Comparison of ENCODE assay signal across 20 cellular contexts in genomic region chr2:23513881-23514793, GRCh38.
DNase-seq lines count a peak whose midpoint lies in the region; ATAC-seq and TF ChIP-seq lines count a peak whose summit lies in the region.
"Had no signal": no experiment of that assay in that cellular context is flagged by ENCODE, and none has a peak within 500 bp of the region (broad histone marks: within the 10 kb centered on the region; RNA-seq: fewer than 3 reads in every experiment).

No MANE protein-coding gene starts in this region.

- H3K27ac ChIP-seq in sigmoid colon, result peak overlapping the region; percentile 69 to 85 (median 80)
- H3K27ac ChIP-seq: cardiac muscle cell, SJCRH30 had no signal

- H3K36me3 ChIP-seq in sigmoid colon, result no peaks in the 10 kb centered on the region
- H3K36me3 ChIP-seq: cardiac muscle cell had no signal

- no peak for TF ChIP-seq CTCF in sigmoid colon (IDR thresholded peaks at IDR 0.05)

- 46 to 57% methylated on average over 10 of the region's 10 CpGs for WGBS in sigmoid colon, 2 donors

- DNase-seq in M059J (ENCODE audit: low read depth) (peak; percentile 5), amniotic epithelial cell (ENCODE audit: low read depth) (peak; percentile 64), iris pigment epithelial cell (ENCODE audit: low read depth) (peak; percentile 37), sigmoid colon (peak; percentile 86), DMS53 (lab: John Stamatoyannopoulos, UW) (no peak), dedifferentiated amniotic fluid mesenchymal stem cell (ENCODE audit: extremely low spot score) (no peak)
- DNase-seq: activated B cell treated with CpG ODN at 0.5 μM for 24 hours; activated naive CD8-positive, alpha-beta T cell treated with anti-CD3 and anti-CD28 coated beads, Interleukin-2, amount 10 ng/mL, durations not matched to agents 7 days and 5 days; activated T-cell treated with anti-CD3 and anti-CD28 coated beads, Interleukin-2, amount 50 U/mL, for 72 hours; CD8-positive, alpha-beta memory T cell; effector CD8-positive, alpha-beta T cell; H7; IMR-90; NCI-H2081; NCI-H526; SJCRH30; stimulated activated CD4-positive, alpha-beta T cell treated with anti-CD3 and anti-CD28 coated beads, Interleukin-2, amount 100 ng/mL, for 48 hours had no signal

- H3K4me3 ChIP-seq in sigmoid colon, result peak overlapping the region; percentile 15 to 35 (median 28)
- H3K4me3 ChIP-seq: cardiac muscle cell, SJCRH30 had no signal

- peak; percentile 74 to 94 (median 77) for TF ChIP-seq EP300 in sigmoid colon (IDR thresholded peaks at IDR 0.05)

- peaks cover 0 to 51% (median 30%) of the 10 kb centered on the region in 4 donors for H3K4me1 ChIP-seq in sigmoid colon

- no peaks in the 10 kb centered on the region for H3K9me3 ChIP-seq in sigmoid colon
- H3K9me3 ChIP-seq: SJCRH30 had no signal

- ATAC-seq in GM21447 (IDR thresholded peaks at IDR 0.05; ENCODE audit: unreplicated experiment), result no peak
- no peak for ATAC-seq in GM18519 (IDR thresholded peaks at IDR 0.05; ENCODE audit: low FRiP score, unreplicated experiment)
- ATAC-seq: activated T-cell treated with anti-CD3 and anti-CD28 coated beads, Interleukin-2, amount 50 U/mL, for 72 hours had no signal

- intact Hi-C loops in sigmoid colon (cut with DNase I), result loop anchor here (2.0 kb wide), 2 partner anchors 79 to 103 kb away; no protein-coding TSS in a partner anchor

- no peaks in the 10 kb centered on the region for H3K27me3 ChIP-seq in sigmoid colon
- H3K27me3 ChIP-seq: cardiac muscle cell, SJCRH30 had no signal

- no peak for TF ChIP-seq POLR2A in sigmoid colon (IDR thresholded peaks at IDR 0.05)

Comparison
In these comparisons a context has a peak if more than half of its experiments do, and no peak if none do; other contexts are left out.
1. DNase-seq: peak in M059J (single experiment), amniotic epithelial cell (single experiment), iris pigment epithelial cell (single experiment) and sigmoid colon (single experiment); none in DMS53 (single experiment) and dedifferentiated amniotic fluid mesenchymal stem cell (single experiment).